ENCODE assay signal across 13 cellular contexts in genomic region chr3:11465744-11466611, GRCh38.
DNase-seq lines count a peak whose midpoint lies in the region; ATAC-seq and TF ChIP-seq lines count a peak whose summit lies in the region.
"Had no signal": no experiment of that assay in that cellular context is flagged by ENCODE, and none has a peak within 500 bp of the region (broad histone marks: within the 10 kb centered on the region; RNA-seq: fewer than 3 reads in every experiment).

No MANE protein-coding gene starts in this region.

- TF ChIP-seq CTCF in retinal pigment epithelial cell (conservative IDR thresholded peaks at IDR 0.05; ENCODE audit: low read depth, low read length) = no peak

- in situ Hi-C loops in ACHN (cut with HindIII; ENCODE audit: low pct_ligation_motif_present, low pct_unique_long_range_greater_than_20kb, low sequenced_read_pairs) = no loop called here

- no peak overlapping the region for H3K27ac Mint-ChIP-seq in T-helper 2 cell treated with Interferon-gamma antibody and Interleukin-4, amounts not matched to agents 5 μg/mL and 100 μg/mL, for 36 hours
- H3K27ac Mint-ChIP-seq: dendritic cell treated with granulocyte-macrophage colony-stimulating factor and Interleukin-4, amounts not matched to agents 40 ng/mL and 50 ng/mL, for 4 days had no signal

- no peaks in the 10 kb centered on the region for H3K4me1 Mint-ChIP-seq in T-helper 2 cell treated with Interferon-gamma antibody and Interleukin-4, amounts not matched to agents 5 μg/mL and 100 μg/mL, for 36 hours (ENCODE audit: low read depth)

- H3K27me3 Mint-ChIP-seq in T-helper 2 cell treated with Interferon-gamma antibody and Interleukin-4, amounts not matched to agents 5 μg/mL and 100 μg/mL, for 36 hours (ENCODE audit: low read depth) = no peaks in the 10 kb centered on the region
- H3K27me3 Mint-ChIP-seq: dendritic cell treated with granulocyte-macrophage colony-stimulating factor and Interleukin-4, amounts not matched to agents 40 ng/mL and 50 ng/mL, for 4 days had no signal

- H3K4me3 ChIP-seq in retinal pigment epithelial cell (ENCODE audit: low read length) = no peak overlapping the region
- H3K4me3 ChIP-seq: K562 had no signal

- no peak overlapping the region for H3K4me3 Mint-ChIP-seq in T-helper 2 cell treated with Interferon-gamma antibody and Interleukin-4, amounts not matched to agents 5 μg/mL and 100 μg/mL, for 36 hours
- H3K4me3 Mint-ChIP-seq: dendritic cell treated with granulocyte-macrophage colony-stimulating factor and Interleukin-4, amounts not matched to agents 40 ng/mL and 50 ng/mL, for 4 days had no signal

- ATAC-seq in left cardiac atrium (peak; percentile 84 to 91), GM18907 (IDR thresholded peaks at IDR 0.05; ENCODE audit: unreplicated experiment) (no peak)
- ATAC-seq: K562, PC-3 had no signal

- no peaks in the 10 kb centered on the region for H3K9me3 Mint-ChIP-seq in T-helper 2 cell treated with Interferon-gamma antibody and Interleukin-4, amounts not matched to agents 5 μg/mL and 100 μg/mL, for 36 hours
- H3K9me3 Mint-ChIP-seq: dendritic cell treated with granulocyte-macrophage colony-stimulating factor and Interleukin-4, amounts not matched to agents 40 ng/mL and 50 ng/mL, for 4 days had no signal

- DNase-seq in EH (ENCODE audit: low read depth) = peak; percentile 87
- DNase-seq in astrocyte of the hippocampus (ENCODE audit: low read depth, low spot score) = peak; percentile 90
- DNase-seq in left cardiac atrium = no peak
- DNase-seq in retinal pigment epithelial cell (ENCODE audit: low read depth) = peak; percentile 94
- DNase-seq in kidney glomerular epithelial cell (lab: John Stamatoyannopoulos, UW) = no peak
- DNase-seq in T-helper 2 cell treated with Interferon-gamma antibody and Interleukin-4, amounts not matched to agents 5 μg/mL and 100 μg/mL, for 36 hours (ENCODE audit: low spot score) = no peak
- DNase-seq in ACHN = no peak
- DNase-seq: activated CD4-positive, alpha-beta T cell treated with anti-CD3 and anti-CD28 coated beads, Interleukin-2, amount 50 U/mL, for 48 hours; Calu3; PC-3 had no signal

- intact Hi-C loops in left cardiac atrium (cut with DNase I) = loop anchor here in 1 of 2 donors (5.0 to 10.0 kb wide), 2 partner anchors 41 to 179 kb away; partner anchors contain the start of gene VGLL4

- H3K36me3 Mint-ChIP-seq in T-helper 2 cell treated with Interferon-gamma antibody and Interleukin-4, amounts not matched to agents 5 μg/mL and 100 μg/mL, for 36 hours (ENCODE audit: low read depth) = peaks cover 2% of the 10 kb centered on the region

Comparison
In these comparisons a context has a peak if more than half of its experiments do, and no peak if none do; other contexts are left out.
1. DNase-seq: peak in EH (single experiment), astrocyte of the hippocampus (single experiment) and retinal pigment epithelial cell (single experiment); none in left cardiac atrium (single experiment), kidney glomerular epithelial cell (single experiment), T-helper 2 cell treated with Interferon-gamma antibody and Interleukin-4, amounts not matched to agents 5 μg/mL and 100 μg/mL, for 36 hours (single experiment) and ACHN (single experiment).